ENCODE assay signal across 21 cellular contexts in genomic region chr12:116474331-116474730, GRCh38.
"Had no signal": no experiment of that assay in that cellular context is flagged by ENCODE, and none has a peak within 500 bp of the region (broad histone marks: within the 10 kb centered on the region; RNA-seq: fewer than 3 reads in every experiment).

No MANE protein-coding gene starts in this region.

- H3K79me2 ChIP-seq: parathyroid adenoma had no signal

- H3K4me3 ChIP-seq: gastroesophageal sphincter, heart left ventricle, mucosa of descending colon, spleen, thoracic aorta, vagina had no signal

- H3K9ac ChIP-seq: parathyroid adenoma had no signal

- H2AFZ ChIP-seq: parathyroid adenoma had no signal

- H3K9me3 ChIP-seq: thoracic aorta, vagina had no signal

- H3K36me3 ChIP-seq: gastroesophageal sphincter, heart left ventricle, spleen, thoracic aorta, vagina had no signal

- H3K27ac ChIP-seq: epithelial cell of prostate, gastroesophageal sphincter, heart left ventricle, parathyroid adenoma, spleen, thoracic aorta, vagina had no signal

- DNase-seq: activated CD4-positive, alpha-beta T cell treated with anti-CD3 and anti-CD28 coated beads for 1 hour; activated CD4-positive, alpha-beta T cell treated with anti-CD3 and anti-CD28 coated beads, Interleukin-2, amount 50 U/mL, for 1 hour; activated CD8-positive, alpha-beta T cell treated with anti-CD3 and anti-CD28 coated beads, Interleukin-2, amount 10 ng/mL, durations not matched to agents 7 days and 5 days; activated naive CD4-positive, alpha-beta T cell treated with Interleukin-2 at 50 U/mL for 16 hours; activated naive CD8-positive, alpha-beta T cell treated with anti-CD3 and anti-CD28 coated beads for 36 hours; activated T-cell treated with anti-CD3 and anti-CD28 coated beads, Interleukin-2, amount 50 U/mL, for 24 hours; heart left ventricle; left cardiac atrium; mesendoderm; mucosa of descending colon; naive B cell; nucleus accumbens; spleen; stimulated activated CD4-positive, alpha-beta T cell treated with anti-CD3 and anti-CD28 coated beads, Interleukin-4, amount 100 ng/mL, for 1 hour; stimulated activated naive CD4-positive, alpha-beta T cell treated with Interleukin-2 at 50 U/mL for 16 hours; T-cell had no signal

- H3K27me3 ChIP-seq: gastroesophageal sphincter, heart left ventricle, spleen, vagina had no signal

- H3K4me1 ChIP-seq: gastroesophageal sphincter, heart left ventricle, parathyroid adenoma, spleen, vagina had no signal
